Comparison of ENCODE assay signal across 8 cellular contexts in the genomic region with DNA sequence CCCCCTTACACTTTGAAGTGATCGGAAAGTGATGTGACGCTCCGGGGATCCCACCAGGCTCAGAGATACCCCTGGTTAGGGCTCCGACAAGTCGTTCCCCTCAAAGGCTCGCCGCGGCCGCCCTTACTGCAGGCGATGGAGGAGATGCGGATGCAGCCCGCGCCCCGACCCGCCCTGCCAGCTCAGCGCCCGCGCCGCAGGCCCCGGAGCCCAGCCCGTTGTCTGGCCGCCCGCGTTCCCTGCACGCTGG. TPM values are rescaled to one million over a fixed set of nuclear protein-coding genes. Genes with fewer than 3 reads are reported as not detected.
DNase-seq lines count a peak whose midpoint lies in the region; ATAC-seq and TF ChIP-seq lines count a peak whose summit lies in the region.

No MANE protein-coding gene starts in this region.

- peak overlapping the region; percentile 94 for H3K4me3 ChIP-seq in HAP-1
- H3K4me3 ChIP-seq in WERI-Rb-1 (ENCODE audit: low read depth, low read length), result peak overlapping the region; percentile 97
- H3K4me3 ChIP-seq in spleen, result peak overlapping the region; percentile 92 to 100 (median 100)

- intact Hi-C loops in spleen (cut with DNase I; ENCODE audit: low total_unique reads), result no loop called here

- H3K27ac ChIP-seq in WERI-Rb-1 (peak overlapping the region; percentile 90), spleen (peak overlapping the region; percentile 84 to 96 (median 94))

- peaks cover 7% of the 10 kb centered on the region for H3K9me3 Mint-ChIP-seq in glutamatergic neuron (ENCODE audit: unreplicated experiment)

- H3K36me3 ChIP-seq in HAP-1 (replicated peaks), result peaks cover 20% of the 10 kb centered on the region
- H3K36me3 ChIP-seq in WERI-Rb-1, result peaks cover 22% of the 10 kb centered on the region
- peaks cover 0 to 29% (median 13%) of the 10 kb centered on the region in 6 donors for H3K36me3 ChIP-seq in spleen

- peaks cover 6% of the 10 kb centered on the region for H3K4me1 Mint-ChIP-seq in glutamatergic neuron (ENCODE audit: low read depth, unreplicated experiment)

- in situ Hi-C loops in HAP-1 (cut with MboI; ENCODE audit: low sequenced_read_pairs), result no loop called here

- TF ChIP-seq CTCF in WERI-Rb-1 (IDR thresholded peaks at IDR 0.05; ENCODE audit: low read depth, low read length) (no peak), glutamatergic neuron (IDR thresholded peaks at IDR 0.05; ENCODE audit: partially characterized antibody, unreplicated experiment) (no peak), spleen (IDR thresholded peaks at IDR 0.05 in 8 of 11, conservative IDR thresholded peaks at IDR 0.05 in 3 of 11) (no peak)

- TF ChIP-seq POLR2A in spleen (IDR thresholded peaks at IDR 0.05), result no peak

- H3K4me3 Mint-ChIP-seq in glutamatergic neuron (ENCODE audit: unreplicated experiment), result peak overlapping the region; percentile 97

- H3K9me3 ChIP-seq in HAP-1 (no peaks in the 10 kb centered on the region), WERI-Rb-1 (ENCODE audit: severe bottlenecking) (no peaks in the 10 kb centered on the region), spleen (no peaks in the 10 kb centered on the region)

- H3K36me3 Mint-ChIP-seq in glutamatergic neuron (ENCODE audit: unreplicated experiment), result no peaks in the 10 kb centered on the region

- peaks cover 5% of the 10 kb centered on the region for H3K27me3 Mint-ChIP-seq in glutamatergic neuron (ENCODE audit: unreplicated experiment)

- H3K4me1 ChIP-seq in HAP-1 (peaks cover 21% of the 10 kb centered on the region), spleen (peaks cover 30 to 80% (median 38%) of the 10 kb centered on the region in 6 donors)

- ATAC-seq in HG02973 (IDR thresholded peaks at IDR 0.05; ENCODE audit: unreplicated experiment), result no peak

- DNase-seq in HAP-1 (ENCODE audit: low spot score in 2 of 2), result no peak
- DNase-seq in WERI-Rb-1, result no peak
- DNase-seq in glutamatergic neuron, result no peak
- DNase-seq in spleen, result no peak
- DNase-seq in COLO829 (ENCODE audit: low spot score), result no peak
- no peak for DNase-seq in hippocampal formation (lab: John Stamatoyannopoulos, UW)
- no peak for DNase-seq in GM19240 (ENCODE audit: insufficient read length, low spot score)

- peak overlapping the region; percentile 87 for H3K27ac Mint-ChIP-seq in glutamatergic neuron (ENCODE audit: unreplicated experiment)

- WGBS in spleen, 5 donors, result 1% methylated on average over 20 to 25 of the region's 25 CpGs; no CpG with 5 or more reads in 1 of the 5 donors

- no peaks in the 10 kb centered on the region for H3K27me3 ChIP-seq in HAP-1 (ENCODE audit: low read depth)
- no peaks in the 10 kb centered on the region for H3K27me3 ChIP-seq in WERI-Rb-1 (ENCODE audit: insufficient read depth, low read depth, severe bottlenecking)
- H3K27me3 ChIP-seq in spleen (replicated peaks in 1 of 7), result no peaks in the 10 kb centered on the region

RNA-seq across cellular contexts. Expression of a gene that starts 0.2 kb away (rescaled TPM):
- total RNA-seq in glutamatergic neuron (ENCODE audit: unreplicated experiment), result 46.4 TPM
- total RNA-seq in spleen, result 10 to 100 TPM; 23.5 to 53.9 (median 42.4) TPM
- 10 to 100 TPM; 21.8 to 26.3 (median 25.1) TPM for polyA plus RNA-seq in spleen

RNA-seq across cellular contexts. Expression of a gene that starts 0.5 kb away (rescaled TPM):
- total RNA-seq in glutamatergic neuron (ENCODE audit: unreplicated experiment), result 62.4 TPM
- 100 to 1,000 TPM in 3 of 7 donors, 10 to 100 TPM in 4; 56.5 to 154 (median 80.3) TPM for total RNA-seq in spleen
- 100 to 1,000 TPM in 2 of 3 donors, 10 to 100 TPM in 1; 92.4 to 125 (median 122) TPM for polyA plus RNA-seq in spleen

RNA-seq across cellular contexts. Expression of a gene that starts 19.5 kb away (rescaled TPM):
- 75.2 TPM for total RNA-seq in glutamatergic neuron (ENCODE audit: unreplicated experiment)
- total RNA-seq in spleen, result 10 to 100 TPM; 49.8 to 87.8 (median 67.3) TPM
- polyA plus RNA-seq in spleen, result 10 to 100 TPM; 61.8 to 70.4 (median 68.0) TPM

RNA-seq across cellular contexts. Expression of a gene that starts 19.6 kb away (rescaled TPM):
- 192 TPM for total RNA-seq in glutamatergic neuron (ENCODE audit: unreplicated experiment)
- total RNA-seq in spleen, result 100 to 1,000 TPM in 3 of 7 donors, 10 to 100 TPM in 4; 60.0 to 125 (median 82.8) TPM
- 10 to 100 TPM in 1 of 3 donors, 1 to 10 TPM in 2; 5.7 to 10.6 (median 6.2) TPM for polyA plus RNA-seq in spleen
